ENCODE assay signal across 1 cellular context in the genomic region with DNA sequence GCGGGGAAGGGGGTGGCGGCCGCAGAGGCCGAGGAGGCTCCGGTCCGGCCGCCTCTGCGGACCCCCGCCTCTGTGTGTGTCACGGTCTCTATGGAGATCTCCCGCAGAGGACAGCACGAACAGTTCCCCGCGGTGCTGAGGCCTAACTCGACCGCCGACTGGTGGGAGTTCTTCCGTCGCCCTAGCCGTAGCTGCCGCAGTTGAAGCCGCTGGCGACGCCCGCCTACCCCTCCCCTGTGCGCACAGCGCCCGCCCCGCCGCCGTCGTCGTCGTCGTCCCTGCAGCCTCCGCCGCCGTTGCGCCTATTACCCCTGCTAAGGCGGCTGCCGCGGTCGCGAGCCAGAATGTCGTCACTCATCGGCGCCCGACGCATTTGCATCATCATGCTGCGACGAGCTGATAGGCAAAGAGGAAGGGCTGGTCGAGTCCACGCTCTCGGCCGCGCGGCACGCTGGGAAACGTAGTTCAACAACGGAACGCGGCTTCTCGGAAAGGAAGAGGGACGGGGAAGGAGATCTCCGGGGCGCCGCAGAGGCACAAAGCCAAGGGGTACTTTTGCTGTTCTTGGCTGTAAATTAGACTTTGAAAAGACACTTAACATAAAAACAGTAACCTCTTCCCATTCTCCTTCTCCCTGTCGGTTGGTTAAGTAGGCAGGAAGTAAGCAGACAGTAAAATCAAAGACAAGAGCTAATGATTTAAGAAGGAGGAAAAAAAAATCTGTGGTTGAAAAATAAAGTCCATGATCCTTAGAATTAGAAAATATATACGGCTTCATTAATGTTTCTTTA.
TF ChIP-seq lines count a peak whose summit lies in the region.

A gene (minus strand): TSS at position 346 of the 791 bp plus-strand sequence. CDS start 538 bp downstream, outside the sequence.

TF ChIP-seq in K562, 482 proteins besides CTCF, POLR2A, EP300 and RAD21 (continued from another document and continues in another):
- TF ChIP-seq, protein P1, sequence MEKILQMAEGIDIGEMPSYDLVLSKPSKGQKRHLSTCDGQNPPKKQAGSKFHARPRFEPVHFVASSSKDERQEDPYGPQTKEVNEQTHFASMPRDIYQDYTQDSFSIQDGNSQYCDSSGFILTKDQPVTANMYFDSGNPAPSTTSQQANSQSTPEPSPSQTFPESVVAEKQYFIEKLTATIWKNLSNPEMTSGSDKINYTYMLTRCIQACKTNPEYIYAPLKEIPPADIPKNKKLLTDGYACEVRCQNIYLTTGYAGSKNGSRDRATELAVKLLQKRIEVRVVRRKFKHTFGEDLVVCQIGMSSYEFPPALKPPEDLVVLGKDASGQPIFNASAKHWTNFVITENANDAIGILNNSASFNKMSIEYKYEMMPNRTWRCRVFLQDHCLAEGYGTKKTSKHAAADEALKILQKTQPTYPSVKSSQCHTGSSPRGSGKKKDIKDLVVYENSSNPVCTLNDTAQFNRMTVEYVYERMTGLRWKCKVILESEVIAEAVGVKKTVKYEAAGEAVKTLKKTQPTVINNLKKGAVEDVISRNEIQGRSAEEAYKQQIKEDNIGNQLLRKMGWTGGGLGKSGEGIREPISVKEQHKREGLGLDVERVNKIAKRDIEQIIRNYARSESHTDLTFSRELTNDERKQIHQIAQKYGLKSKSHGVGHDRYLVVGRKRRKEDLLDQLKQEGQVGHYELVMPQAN (IDR thresholded peaks at IDR 0.05; ENCODE audit: borderline replicate concordance): no peak; the same call in 1 of the 2 replicates
- 0 out of 2 replicates have a peak, but pooled peaks have one; percentile 63 for TF ChIP-seq ZNF384 (IDR thresholded peaks at IDR 0.05; ENCODE audit: low read depth, low read length)
- TF ChIP-seq, protein P2, sequence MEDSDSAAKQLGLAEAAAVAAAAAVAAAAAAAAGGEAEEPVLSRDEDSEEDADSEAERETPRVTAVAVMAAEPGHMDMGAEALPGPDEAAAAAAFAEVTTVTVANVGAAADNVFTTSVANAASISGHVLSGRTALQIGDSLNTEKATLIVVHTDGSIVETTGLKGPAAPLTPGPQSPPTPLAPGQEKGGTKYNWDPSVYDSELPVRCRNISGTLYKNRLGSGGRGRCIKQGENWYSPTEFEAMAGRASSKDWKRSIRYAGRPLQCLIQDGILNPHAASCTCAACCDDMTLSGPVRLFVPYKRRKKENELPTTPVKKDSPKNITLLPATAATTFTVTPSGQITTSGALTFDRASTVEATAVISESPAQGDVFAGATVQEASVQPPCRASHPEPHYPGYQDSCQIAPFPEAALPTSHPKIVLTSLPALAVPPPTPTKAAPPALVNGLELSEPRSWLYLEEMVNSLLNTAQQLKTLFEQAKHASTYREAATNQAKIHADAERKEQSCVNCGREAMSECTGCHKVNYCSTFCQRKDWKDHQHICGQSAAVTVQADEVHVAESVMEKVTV (CRISPR knock-in tag; IDR thresholded peaks at IDR 0.05): 0 out of 2 replicates have a peak, but pooled peaks have one; percentile 4
- TF ChIP-seq, protein P3, sequence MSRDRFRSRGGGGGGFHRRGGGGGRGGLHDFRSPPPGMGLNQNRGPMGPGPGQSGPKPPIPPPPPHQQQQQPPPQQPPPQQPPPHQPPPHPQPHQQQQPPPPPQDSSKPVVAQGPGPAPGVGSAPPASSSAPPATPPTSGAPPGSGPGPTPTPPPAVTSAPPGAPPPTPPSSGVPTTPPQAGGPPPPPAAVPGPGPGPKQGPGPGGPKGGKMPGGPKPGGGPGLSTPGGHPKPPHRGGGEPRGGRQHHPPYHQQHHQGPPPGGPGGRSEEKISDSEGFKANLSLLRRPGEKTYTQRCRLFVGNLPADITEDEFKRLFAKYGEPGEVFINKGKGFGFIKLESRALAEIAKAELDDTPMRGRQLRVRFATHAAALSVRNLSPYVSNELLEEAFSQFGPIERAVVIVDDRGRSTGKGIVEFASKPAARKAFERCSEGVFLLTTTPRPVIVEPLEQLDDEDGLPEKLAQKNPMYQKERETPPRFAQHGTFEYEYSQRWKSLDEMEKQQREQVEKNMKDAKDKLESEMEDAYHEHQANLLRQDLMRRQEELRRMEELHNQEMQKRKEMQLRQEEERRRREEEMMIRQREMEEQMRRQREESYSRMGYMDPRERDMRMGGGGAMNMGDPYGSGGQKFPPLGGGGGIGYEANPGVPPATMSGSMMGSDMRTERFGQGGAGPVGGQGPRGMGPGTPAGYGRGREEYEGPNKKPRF (IDR thresholded peaks at IDR 0.05; ENCODE audit: low read depth, low read length): no peak
- TF ChIP-seq CREM (IDR thresholded peaks at IDR 0.05; ENCODE audit: low read depth): peak; percentile 100
- no peak for TF ChIP-seq MCM2 (IDR thresholded peaks at IDR 0.05; ENCODE audit: low read depth)
- peak; percentile 52 for TF ChIP-seq DACH1 (IDR thresholded peaks at IDR 0.05; ENCODE audit: partially characterized antibody)
- no peak for TF ChIP-seq LARP7 (IDR thresholded peaks at IDR 0.05)
- TF ChIP-seq GABPA (tag; conservative IDR thresholded peaks at IDR 0.05; ENCODE audit: low read depth): peak; percentile 99
- TF ChIP-seq, protein P4, sequence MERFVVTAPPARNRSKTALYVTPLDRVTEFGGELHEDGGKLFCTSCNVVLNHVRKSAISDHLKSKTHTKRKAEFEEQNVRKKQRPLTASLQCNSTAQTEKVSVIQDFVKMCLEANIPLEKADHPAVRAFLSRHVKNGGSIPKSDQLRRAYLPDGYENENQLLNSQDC (CRISPR knock-in tag; IDR thresholded peaks at IDR 0.05): peak; percentile 89; the same call in 1 of the 2 replicates
- TF ChIP-seq GATA2 (CRISPR knock-in tag; IDR thresholded peaks at IDR 0.05): no peak; the same call in 1 of the 2 replicates
- TF ChIP-seq, protein P5, sequence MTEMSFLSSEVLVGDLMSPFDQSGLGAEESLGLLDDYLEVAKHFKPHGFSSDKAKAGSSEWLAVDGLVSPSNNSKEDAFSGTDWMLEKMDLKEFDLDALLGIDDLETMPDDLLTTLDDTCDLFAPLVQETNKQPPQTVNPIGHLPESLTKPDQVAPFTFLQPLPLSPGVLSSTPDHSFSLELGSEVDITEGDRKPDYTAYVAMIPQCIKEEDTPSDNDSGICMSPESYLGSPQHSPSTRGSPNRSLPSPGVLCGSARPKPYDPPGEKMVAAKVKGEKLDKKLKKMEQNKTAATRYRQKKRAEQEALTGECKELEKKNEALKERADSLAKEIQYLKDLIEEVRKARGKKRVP (CRISPR knock-in tag; IDR thresholded peaks at IDR 0.05): no peak
- peak; percentile 11; the same call in 1 of the 2 replicates for TF ChIP-seq ERF (CRISPR knock-in tag; IDR thresholded peaks at IDR 0.05)
- TF ChIP-seq FOXK1 (CRISPR knock-in tag; IDR thresholded peaks at IDR 0.05; ENCODE audit: borderline replicate concordance): peak; percentile 96
- peak; percentile 83; the same call in 1 of the 2 replicates for TF ChIP-seq ZNF197 (CRISPR knock-in tag; IDR thresholded peaks at IDR 0.05; ENCODE audit: low read depth)
- no peak for TF ChIP-seq ZNF785 (CRISPR knock-in tag; IDR thresholded peaks at IDR 0.05)
- TF ChIP-seq ARID1B (IDR thresholded peaks at IDR 0.05): no peak
- TF ChIP-seq, protein P6, sequence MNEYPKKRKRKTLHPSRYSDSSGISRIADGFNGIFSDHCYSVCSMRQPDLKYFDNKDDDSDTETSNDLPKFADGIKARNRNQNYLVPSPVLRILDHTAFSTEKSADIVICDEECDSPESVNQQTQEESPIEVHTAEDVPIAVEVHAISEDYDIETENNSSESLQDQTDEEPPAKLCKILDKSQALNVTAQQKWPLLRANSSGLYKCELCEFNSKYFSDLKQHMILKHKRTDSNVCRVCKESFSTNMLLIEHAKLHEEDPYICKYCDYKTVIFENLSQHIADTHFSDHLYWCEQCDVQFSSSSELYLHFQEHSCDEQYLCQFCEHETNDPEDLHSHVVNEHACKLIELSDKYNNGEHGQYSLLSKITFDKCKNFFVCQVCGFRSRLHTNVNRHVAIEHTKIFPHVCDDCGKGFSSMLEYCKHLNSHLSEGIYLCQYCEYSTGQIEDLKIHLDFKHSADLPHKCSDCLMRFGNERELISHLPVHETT (CRISPR knock-in tag; conservative IDR thresholded peaks at IDR 0.05 in 1 of 2, IDR thresholded peaks at IDR 0.05 in 1 of 2): peak in 1 of 2 experiments; percentile 99; a peak in 2 of 4 replicates
- TF ChIP-seq SP2 (IDR thresholded peaks at IDR 0.05; ENCODE audit: extremely low read depth, low read depth, low read length, poor library complexity, severe bottlenecking): no peak
- TF ChIP-seq CXXC5 (CRISPR knock-in tag; IDR thresholded peaks at IDR 0.05): peak; percentile 99
- TF ChIP-seq STAT5A (IDR thresholded peaks at IDR 0.05; ENCODE audit: borderline replicate concordance, low read length): no peak
- TF ChIP-seq ZBTB17 (CRISPR knock-in tag; IDR thresholded peaks at IDR 0.05): peak; percentile 67; the same call in 1 of the 2 replicates
- TF ChIP-seq, protein P7, sequence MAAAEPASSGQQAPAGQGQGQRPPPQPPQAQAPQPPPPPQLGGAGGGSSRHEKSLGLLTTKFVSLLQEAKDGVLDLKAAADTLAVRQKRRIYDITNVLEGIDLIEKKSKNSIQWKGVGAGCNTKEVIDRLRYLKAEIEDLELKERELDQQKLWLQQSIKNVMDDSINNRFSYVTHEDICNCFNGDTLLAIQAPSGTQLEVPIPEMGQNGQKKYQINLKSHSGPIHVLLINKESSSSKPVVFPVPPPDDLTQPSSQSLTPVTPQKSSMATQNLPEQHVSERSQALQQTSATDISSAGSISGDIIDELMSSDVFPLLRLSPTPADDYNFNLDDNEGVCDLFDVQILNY (CRISPR knock-in tag; IDR thresholded peaks at IDR 0.05): peak; percentile 93
- TF ChIP-seq, protein P8, sequence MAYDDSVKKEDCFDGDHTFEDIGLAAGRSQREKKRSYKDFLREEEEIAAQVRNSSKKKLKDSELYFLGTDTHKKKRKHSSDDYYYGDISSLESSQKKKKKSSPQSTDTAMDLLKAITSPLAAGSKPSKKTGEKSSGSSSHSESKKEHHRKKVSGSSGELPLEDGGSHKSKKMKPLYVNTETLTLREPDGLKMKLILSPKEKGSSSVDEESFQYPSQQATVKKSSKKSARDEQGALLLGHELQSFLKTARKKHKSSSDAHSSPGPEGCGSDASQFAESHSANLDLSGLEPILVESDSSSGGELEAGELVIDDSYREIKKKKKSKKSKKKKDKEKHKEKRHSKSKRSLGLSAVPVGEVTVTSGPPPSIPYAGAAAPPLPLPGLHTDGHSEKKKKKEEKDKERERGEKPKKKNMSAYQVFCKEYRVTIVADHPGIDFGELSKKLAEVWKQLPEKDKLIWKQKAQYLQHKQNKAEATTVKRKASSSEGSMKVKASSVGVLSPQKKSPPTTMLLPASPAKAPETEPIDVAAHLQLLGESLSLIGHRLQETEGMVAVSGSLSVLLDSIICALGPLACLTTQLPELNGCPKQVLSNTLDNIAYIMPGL (CRISPR knock-in tag; IDR thresholded peaks at IDR 0.05): no peak; the same call in none of the 2 replicates
- TF ChIP-seq, protein P9, sequence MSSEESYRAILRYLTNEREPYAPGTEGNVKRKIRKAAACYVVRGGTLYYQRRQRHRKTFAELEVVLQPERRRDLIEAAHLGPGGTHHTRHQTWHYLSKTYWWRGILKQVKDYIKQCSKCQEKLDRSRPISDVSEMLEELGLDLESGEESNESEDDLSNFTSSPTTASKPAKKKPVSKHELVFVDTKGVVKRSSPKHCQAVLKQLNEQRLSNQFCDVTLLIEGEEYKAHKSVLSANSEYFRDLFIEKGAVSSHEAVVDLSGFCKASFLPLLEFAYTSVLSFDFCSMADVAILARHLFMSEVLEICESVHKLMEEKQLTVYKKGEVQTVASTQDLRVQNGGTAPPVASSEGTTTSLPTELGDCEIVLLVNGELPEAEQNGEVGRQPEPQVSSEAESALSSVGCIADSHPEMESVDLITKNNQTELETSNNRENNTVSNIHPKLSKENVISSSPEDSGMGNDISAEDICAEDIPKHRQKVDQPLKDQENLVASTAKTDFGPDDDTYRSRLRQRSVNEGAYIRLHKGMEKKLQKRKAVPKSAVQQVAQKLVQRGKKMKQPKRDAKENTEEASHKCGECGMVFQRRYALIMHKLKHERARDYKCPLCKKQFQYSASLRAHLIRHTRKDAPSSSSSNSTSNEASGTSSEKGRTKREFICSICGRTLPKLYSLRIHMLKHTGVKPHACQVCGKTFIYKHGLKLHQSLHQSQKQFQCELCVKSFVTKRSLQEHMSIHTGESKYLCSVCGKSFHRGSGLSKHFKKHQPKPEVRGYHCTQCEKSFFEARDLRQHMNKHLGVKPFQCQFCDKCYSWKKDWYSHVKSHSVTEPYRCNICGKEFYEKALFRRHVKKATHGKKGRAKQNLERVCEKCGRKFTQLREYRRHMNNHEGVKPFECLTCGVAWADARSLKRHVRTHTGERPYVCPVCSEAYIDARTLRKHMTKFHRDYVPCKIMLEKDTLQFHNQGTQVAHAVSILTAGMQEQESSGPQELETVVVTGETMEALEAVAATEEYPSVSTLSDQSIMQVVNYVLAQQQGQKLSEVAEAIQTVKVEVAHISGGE (CRISPR knock-in tag; IDR thresholded peaks at IDR 0.05): peak; percentile 92 to 99 (median 97); a peak in 5 of 6 replicates
- no peak for TF ChIP-seq ZNF3 (CRISPR knock-in tag; IDR thresholded peaks at IDR 0.05)
- TF ChIP-seq, protein P10, sequence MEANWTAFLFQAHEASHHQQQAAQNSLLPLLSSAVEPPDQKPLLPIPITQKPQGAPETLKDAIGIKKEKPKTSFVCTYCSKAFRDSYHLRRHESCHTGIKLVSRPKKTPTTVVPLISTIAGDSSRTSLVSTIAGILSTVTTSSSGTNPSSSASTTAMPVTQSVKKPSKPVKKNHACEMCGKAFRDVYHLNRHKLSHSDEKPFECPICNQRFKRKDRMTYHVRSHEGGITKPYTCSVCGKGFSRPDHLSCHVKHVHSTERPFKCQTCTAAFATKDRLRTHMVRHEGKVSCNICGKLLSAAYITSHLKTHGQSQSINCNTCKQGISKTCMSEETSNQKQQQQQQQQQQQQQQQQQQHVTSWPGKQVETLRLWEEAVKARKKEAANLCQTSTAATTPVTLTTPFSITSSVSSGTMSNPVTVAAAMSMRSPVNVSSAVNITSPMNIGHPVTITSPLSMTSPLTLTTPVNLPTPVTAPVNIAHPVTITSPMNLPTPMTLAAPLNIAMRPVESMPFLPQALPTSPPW (CRISPR knock-in tag; IDR thresholded peaks at IDR 0.05): peak; percentile 80
- TF ChIP-seq, protein P11, sequence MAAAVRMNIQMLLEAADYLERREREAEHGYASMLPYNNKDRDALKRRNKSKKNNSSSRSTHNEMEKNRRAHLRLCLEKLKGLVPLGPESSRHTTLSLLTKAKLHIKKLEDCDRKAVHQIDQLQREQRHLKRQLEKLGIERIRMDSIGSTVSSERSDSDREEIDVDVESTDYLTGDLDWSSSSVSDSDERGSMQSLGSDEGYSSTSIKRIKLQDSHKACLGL (CRISPR knock-in tag; IDR thresholded peaks at IDR 0.05; ENCODE audit: borderline replicate concordance, poor library complexity, severe bottlenecking): peak; percentile 7
- peak; percentile 44 for TF ChIP-seq U2AF1 (optimal IDR thresholded peaks at IDR 0.05; ENCODE audit: low read depth, low read length)
- peak; percentile 57 to 64; a peak in 3 of 4 replicates for TF ChIP-seq RCOR1 (IDR thresholded peaks at IDR 0.05; ENCODE audit: borderline replicate concordance in 1 of 2, low read depth in 2 of 2, low read length in 2 of 2)
- TF ChIP-seq, protein P12, sequence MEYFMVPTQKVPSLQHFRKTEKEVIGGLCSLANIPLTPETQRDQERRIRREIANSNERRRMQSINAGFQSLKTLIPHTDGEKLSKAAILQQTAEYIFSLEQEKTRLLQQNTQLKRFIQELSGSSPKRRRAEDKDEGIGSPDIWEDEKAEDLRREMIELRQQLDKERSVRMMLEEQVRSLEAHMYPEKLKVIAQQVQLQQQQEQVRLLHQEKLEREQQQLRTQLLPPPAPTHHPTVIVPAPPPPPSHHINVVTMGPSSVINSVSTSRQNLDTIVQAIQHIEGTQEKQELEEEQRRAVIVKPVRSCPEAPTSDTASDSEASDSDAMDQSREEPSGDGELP (CRISPR knock-in tag; IDR thresholded peaks at IDR 0.05; ENCODE audit: borderline replicate concordance): peak; percentile 96
- TF ChIP-seq ZNF140 (CRISPR knock-in tag; IDR thresholded peaks at IDR 0.05): no peak
- TF ChIP-seq ZNF57 (CRISPR knock-in tag; IDR thresholded peaks at IDR 0.05): no peak
